20 cellular contexts compared by ENCODE assay signal in genomic region chr1:54972436-54972835, GRCh38. TPM values are rescaled to one million over a fixed set of nuclear protein-coding genes. Genes with fewer than 3 reads are reported as not detected.
"Had no signal": no experiment of that assay in that cellular context is flagged by ENCODE, and none has a peak within 500 bp of the region (broad histone marks: within the 10 kb centered on the region; RNA-seq: fewer than 3 reads in every experiment).

No MANE protein-coding gene starts in this region.

- H3K9me3 ChIP-seq: gastrocnemius medialis, heart right ventricle, left lung, right atrium auricular region, tibial nerve, uterus had no signal

- H3K27me3 ChIP-seq: brain microvascular endothelial cell, gastrocnemius medialis, right atrium auricular region, tibial nerve, uterus had no signal

- H3K4me3 ChIP-seq: gastrocnemius medialis, heart right ventricle, left lung, right atrium auricular region, tibial nerve, uterus had no signal

- H3K27ac ChIP-seq: brain microvascular endothelial cell, left lung, uterus had no signal

- DNase-seq: activated CD4-positive, alpha-beta T cell treated with anti-CD3 and anti-CD28 coated beads for 1 hour; activated CD4-positive, alpha-beta T cell treated with anti-CD3 and anti-CD28 coated beads, Interleukin-2, amount 50 U/mL, for 4 hours; activated CD8-positive, alpha-beta memory T cell treated with anti-CD3 and anti-CD28 coated beads, Interleukin-2, amount 10 ng/mL, durations not matched to agents 7 days and 5 days; activated gamma-delta T cell treated with Interleukin-2 at 50 U/mL for 16 hours; effector memory CD4-positive, alpha-beta T cell; left lung; mammary epithelial cell; naive thymus-derived CD4-positive, alpha-beta T cell; stimulated activated CD4-positive, alpha-beta T cell treated with anti-CD3 and anti-CD28 coated beads, Interleukin-2, amount 100 ng/mL, for 48 hours; T-cell; T1000; uterus had no signal

- H3K4me1 ChIP-seq: right atrium auricular region, uterus had no signal

- ATAC-seq: activated CD8-positive, alpha-beta memory T cell treated with anti-CD3 and anti-CD28 coated beads, Interleukin-2, amount 10 ng/mL, durations not matched to agents 7 days and 5 days; naive thymus-derived CD4-positive, alpha-beta T cell; T-cell had no signal

- H3K36me3 ChIP-seq: brain microvascular endothelial cell, gastrocnemius medialis, heart right ventricle, left lung, right atrium auricular region, tibial nerve, uterus had no signal

RNA-seq across cellular contexts. Expression of gene TMEM61, which starts 8.0 kb away (rescaled TPM):
- total RNA-seq: activated CD8-positive, alpha-beta memory T cell treated with anti-CD3 and anti-CD28 coated beads, Interleukin-2, amount 10 ng/mL, durations not matched to agents 7 days and 5 days; epithelial cell of proximal tubule; mononuclear cell; naive thymus-derived CD4-positive, alpha-beta T cell; right atrium auricular region; skeletal muscle tissue; T-cell had no signal
- polyA plus RNA-seq: naive thymus-derived CD4-positive, alpha-beta T cell had no signal

RNA-seq across cellular contexts. Expression of gene BSND, which starts 26.3 kb away (rescaled TPM):
- total RNA-seq: epithelial cell of proximal tubule, gastrocnemius medialis, heart right ventricle, left lung, mammary epithelial cell, mononuclear cell, right atrium auricular region, skeletal muscle tissue, T-cell, tibial nerve, uterus had no signal
- polyA plus RNA-seq: heart right ventricle; mammary epithelial cell; naive thymus-derived CD4-positive, alpha-beta T cell had no signal
